ENCODE assay signal across 1 cellular context in the genomic region with DNA sequence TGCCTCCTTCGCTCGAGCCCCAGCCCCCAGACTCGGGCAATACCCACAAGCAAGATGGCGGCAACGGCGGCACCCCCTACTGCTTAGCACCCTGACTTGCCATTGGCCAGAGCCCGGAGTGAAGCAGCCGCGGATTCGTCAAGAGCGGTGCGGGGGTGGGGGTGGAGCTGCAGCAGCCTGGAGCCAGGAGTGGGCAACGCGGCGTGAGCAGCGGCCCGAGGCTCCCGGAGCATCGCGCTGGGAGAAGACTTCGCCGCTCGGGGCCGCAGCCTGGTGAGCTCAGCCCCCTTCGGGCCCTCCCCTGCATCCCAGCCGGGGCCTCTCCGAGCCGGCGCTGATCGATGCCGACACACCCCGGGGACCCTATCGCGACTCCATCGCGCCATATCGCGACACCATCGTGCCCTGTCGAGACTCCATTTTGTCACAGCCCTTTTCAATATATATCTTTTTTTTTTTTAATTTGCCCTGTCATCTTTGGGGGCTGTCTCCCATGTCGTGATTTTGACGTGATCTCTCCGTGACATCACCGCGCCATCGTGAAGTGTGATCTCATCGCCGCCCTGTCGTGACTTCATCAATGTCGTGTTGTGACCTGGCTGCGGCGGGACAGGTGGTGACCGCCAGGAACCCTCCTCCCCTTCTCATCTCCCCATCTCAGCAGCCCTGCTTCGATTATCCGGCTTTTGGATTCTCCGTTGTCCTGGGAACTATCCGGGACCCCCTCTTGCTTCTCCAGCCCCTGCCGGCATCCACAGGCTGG.
TF ChIP-seq lines count a peak whose summit lies in the region.

TSS of gene NCDN (plus strand) at position 189 of the 763 bp plus-strand sequence. CDS start at position 581, 392 bp downstream.

TF ChIP-seq in GM12878, 131 proteins besides CTCF, POLR2A, EP300 and RAD21 (continued from another document and continues in another):
- TF ChIP-seq, protein P1, sequence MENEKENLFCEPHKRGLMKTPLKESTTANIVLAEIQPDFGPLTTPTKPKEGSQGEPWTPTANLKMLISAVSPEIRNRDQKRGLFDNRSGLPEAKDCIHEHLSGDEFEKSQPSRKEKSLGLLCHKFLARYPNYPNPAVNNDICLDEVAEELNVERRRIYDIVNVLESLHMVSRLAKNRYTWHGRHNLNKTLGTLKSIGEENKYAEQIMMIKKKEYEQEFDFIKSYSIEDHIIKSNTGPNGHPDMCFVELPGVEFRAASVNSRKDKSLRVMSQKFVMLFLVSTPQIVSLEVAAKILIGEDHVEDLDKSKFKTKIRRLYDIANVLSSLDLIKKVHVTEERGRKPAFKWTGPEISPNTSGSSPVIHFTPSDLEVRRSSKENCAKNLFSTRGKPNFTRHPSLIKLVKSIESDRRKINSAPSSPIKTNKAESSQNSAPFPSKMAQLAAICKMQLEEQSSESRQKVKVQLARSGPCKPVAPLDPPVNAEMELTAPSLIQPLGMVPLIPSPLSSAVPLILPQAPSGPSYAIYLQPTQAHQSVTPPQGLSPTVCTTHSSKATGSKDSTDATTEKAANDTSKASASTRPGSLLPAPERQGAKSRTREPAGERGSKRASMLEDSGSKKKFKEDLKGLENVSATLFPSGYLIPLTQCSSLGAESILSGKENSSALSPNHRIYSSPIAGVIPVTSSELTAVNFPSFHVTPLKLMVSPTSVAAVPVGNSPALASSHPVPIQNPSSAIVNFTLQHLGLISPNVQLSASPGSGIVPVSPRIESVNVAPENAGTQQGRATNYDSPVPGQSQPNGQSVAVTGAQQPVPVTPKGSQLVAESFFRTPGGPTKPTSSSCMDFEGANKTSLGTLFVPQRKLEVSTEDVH (IDR thresholded peaks at IDR 0.05; ENCODE audit: low read depth, partially characterized antibody): no peak
- no peak for TF ChIP-seq CBX3 (IDR thresholded peaks at IDR 0.05; ENCODE audit: borderline replicate concordance, low read depth)
- TF ChIP-seq CEBPZ (IDR thresholded peaks at IDR 0.05; ENCODE audit: low read depth, low read length): no peak
- TF ChIP-seq TARDBP (IDR thresholded peaks at IDR 0.05; ENCODE audit: borderline replicate concordance): peak; percentile 97
- no peak for TF ChIP-seq KAT2A (conservative IDR thresholded peaks at IDR 0.05; ENCODE audit: control insufficient read depth, low read depth, low read length)
- TF ChIP-seq BRCA1 (IDR thresholded peaks at IDR 0.05; ENCODE audit: low read depth, low read length): no peak
- TF ChIP-seq ZZZ3 (IDR thresholded peaks at IDR 0.05; ENCODE audit: control insufficient read depth, insufficient read length, low read depth): no peak
- no peak for TF ChIP-seq DPF2 (IDR thresholded peaks at IDR 0.05)
- no peak for TF ChIP-seq CUX1 (IDR thresholded peaks at IDR 0.05; ENCODE audit: insufficient replicate concordance, low read depth, low read length)
- TF ChIP-seq YBX1 (IDR thresholded peaks at IDR 0.05): 0 out of 2 replicates have a peak, but pooled peaks have one; percentile 44
- TF ChIP-seq, protein P2, sequence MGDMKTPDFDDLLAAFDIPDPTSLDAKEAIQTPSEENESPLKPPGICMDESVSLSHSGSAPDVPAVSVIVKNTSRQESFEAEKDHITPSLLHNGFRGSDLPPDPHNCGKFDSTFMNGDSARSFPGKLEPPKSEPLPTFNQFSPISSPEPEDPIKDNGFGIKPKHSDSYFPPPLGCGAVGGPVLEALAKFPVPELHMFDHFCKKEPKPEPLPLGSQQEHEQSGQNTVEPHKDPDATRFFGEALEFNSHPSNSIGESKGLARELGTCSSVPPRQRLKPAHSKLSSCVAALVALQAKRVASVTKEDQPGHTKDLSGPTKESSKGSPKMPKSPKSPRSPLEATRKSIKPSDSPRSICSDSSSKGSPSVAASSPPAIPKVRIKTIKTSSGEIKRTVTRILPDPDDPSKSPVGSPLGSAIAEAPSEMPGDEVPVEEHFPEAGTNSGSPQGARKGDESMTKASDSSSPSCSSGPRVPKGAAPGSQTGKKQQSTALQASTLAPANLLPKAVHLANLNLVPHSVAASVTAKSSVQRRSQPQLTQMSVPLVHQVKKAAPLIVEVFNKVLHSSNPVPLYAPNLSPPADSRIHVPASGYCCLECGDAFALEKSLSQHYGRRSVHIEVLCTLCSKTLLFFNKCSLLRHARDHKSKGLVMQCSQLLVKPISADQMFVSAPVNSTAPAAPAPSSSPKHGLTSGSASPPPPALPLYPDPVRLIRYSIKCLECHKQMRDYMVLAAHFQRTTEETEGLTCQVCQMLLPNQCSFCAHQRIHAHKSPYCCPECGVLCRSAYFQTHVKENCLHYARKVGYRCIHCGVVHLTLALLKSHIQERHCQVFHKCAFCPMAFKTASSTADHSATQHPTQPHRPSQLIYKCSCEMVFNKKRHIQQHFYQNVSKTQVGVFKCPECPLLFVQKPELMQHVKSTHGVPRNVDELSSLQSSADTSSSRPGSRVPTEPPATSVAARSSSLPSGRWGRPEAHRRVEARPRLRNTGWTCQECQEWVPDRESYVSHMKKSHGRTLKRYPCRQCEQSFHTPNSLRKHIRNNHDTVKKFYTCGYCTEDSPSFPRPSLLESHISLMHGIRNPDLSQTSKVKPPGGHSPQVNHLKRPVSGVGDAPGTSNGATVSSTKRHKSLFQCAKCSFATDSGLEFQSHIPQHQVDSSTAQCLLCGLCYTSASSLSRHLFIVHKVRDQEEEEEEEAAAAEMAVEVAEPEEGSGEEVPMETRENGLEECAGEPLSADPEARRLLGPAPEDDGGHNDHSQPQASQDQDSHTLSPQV (IDR thresholded peaks at IDR 0.05): no peak
- no peak for TF ChIP-seq SMC3 (IDR thresholded peaks at IDR 0.05; ENCODE audit: borderline replicate concordance, low read length)
- peak; percentile 98 for TF ChIP-seq NR2C1 (IDR thresholded peaks at IDR 0.05)
- peak; percentile 95 for TF ChIP-seq SIX5 (IDR thresholded peaks at IDR 0.05; ENCODE audit: low read depth, low read length, severe bottlenecking)
- TF ChIP-seq, protein P3, sequence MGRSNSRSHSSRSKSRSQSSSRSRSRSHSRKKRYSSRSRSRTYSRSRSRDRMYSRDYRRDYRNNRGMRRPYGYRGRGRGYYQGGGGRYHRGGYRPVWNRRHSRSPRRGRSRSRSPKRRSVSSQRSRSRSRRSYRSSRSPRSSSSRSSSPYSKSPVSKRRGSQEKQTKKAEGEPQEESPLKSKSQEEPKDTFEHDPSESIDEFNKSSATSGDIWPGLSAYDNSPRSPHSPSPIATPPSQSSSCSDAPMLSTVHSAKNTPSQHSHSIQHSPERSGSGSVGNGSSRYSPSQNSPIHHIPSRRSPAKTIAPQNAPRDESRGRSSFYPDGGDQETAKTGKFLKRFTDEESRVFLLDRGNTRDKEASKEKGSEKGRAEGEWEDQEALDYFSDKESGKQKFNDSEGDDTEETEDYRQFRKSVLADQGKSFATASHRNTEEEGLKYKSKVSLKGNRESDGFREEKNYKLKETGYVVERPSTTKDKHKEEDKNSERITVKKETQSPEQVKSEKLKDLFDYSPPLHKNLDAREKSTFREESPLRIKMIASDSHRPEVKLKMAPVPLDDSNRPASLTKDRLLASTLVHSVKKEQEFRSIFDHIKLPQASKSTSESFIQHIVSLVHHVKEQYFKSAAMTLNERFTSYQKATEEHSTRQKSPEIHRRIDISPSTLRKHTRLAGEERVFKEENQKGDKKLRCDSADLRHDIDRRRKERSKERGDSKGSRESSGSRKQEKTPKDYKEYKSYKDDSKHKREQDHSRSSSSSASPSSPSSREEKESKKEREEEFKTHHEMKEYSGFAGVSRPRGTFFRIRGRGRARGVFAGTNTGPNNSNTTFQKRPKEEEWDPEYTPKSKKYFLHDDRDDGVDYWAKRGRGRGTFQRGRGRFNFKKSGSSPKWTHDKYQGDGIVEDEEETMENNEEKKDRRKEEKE (IDR thresholded peaks at IDR 0.05): no peak
- no peak for TF ChIP-seq CHD4 (IDR thresholded peaks at IDR 0.05)
- TF ChIP-seq BMI1 (IDR thresholded peaks at IDR 0.05; ENCODE audit: borderline replicate concordance): no peak
- TF ChIP-seq MTA3 (IDR thresholded peaks at IDR 0.05; ENCODE audit: borderline replicate concordance, low read length): no peak
- TF ChIP-seq NR2F1 (conservative IDR thresholded peaks at IDR 0.05): no peak; the same call in 1 of the 2 replicates
- TF ChIP-seq HSF1 (IDR thresholded peaks at IDR 0.05; ENCODE audit: low read depth, low read length): no peak
- peak; percentile 97 for TF ChIP-seq NBN (IDR thresholded peaks at IDR 0.05)
- no peak for TF ChIP-seq ZBTB4 (CRISPR knock-in tag; IDR thresholded peaks at IDR 0.05)
- no peak for TF ChIP-seq SPI1 (IDR thresholded peaks at IDR 0.05; ENCODE audit: borderline replicate concordance, insufficient read depth, low read depth, low read length)
- peak; percentile 84 for TF ChIP-seq KLF5 (IDR thresholded peaks at IDR 0.05; ENCODE audit: partially characterized antibody)
- peak; percentile 79; the same call in 1 of the 2 replicates for TF ChIP-seq GABPA (IDR thresholded peaks at IDR 0.05; ENCODE audit: low read depth)
